Comparison of ENCODE assay signal across 6 cellular contexts in the genomic region with DNA sequence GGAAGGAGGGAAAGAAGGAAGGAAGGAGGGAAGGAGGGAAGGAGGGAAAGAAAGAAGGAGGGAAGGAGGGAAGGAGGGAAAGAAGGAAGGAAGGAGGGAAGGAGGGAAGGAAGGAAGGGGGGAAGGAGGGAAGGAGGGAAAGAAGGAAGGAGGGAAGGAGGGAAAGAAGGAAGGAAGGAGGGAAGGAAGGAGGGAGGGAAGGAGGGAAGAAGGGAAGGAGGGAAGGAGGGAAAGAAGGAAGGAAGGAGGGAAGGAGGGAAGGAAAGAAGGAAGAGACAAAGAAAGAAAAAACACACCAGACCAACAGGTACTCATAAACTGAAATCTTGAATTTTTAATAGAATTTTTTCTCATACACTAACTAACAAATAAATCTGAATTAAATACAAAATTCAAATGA. TPM values are rescaled to one million over a fixed set of nuclear protein-coding genes. Genes with fewer than 3 reads are reported as not detected.
"Had no signal": no experiment of that assay in that cellular context is flagged by ENCODE, and none has a peak within 500 bp of the region (broad histone marks: within the 10 kb centered on the region; RNA-seq: fewer than 3 reads in every experiment).

No MANE protein-coding gene starts in this region.

RNA-seq across cellular contexts. Expression of a gene that starts 11.4 kb away (rescaled TPM):
- total RNA-seq: M059J, PC-3, Peyer's patch, Right ventricle myocardium superior, SJSA1 had no signal
- polyA plus RNA-seq: SK-N-SH had no signal

RNA-seq across cellular contexts. Expression of a gene that starts 23.2 kb away (rescaled TPM):
- total RNA-seq: M059J, PC-3, Peyer's patch, Right ventricle myocardium superior, SJSA1 had no signal
- polyA plus RNA-seq: SK-N-SH had no signal

RNA-seq across cellular contexts. Expression of a gene that starts 30.8 kb away (rescaled TPM):
- total RNA-seq: M059J, PC-3, Peyer's patch, Right ventricle myocardium superior, SJSA1 had no signal
- polyA plus RNA-seq: SK-N-SH had no signal

RNA-seq across cellular contexts. Expression of a gene that starts 48.4 kb away (rescaled TPM):
- total RNA-seq: M059J, PC-3, Peyer's patch, Right ventricle myocardium superior, SJSA1 had no signal
- polyA plus RNA-seq: SK-N-SH had no signal

RNA-seq across cellular contexts. Expression of a gene that starts 58.1 kb away (rescaled TPM):
- total RNA-seq: M059J, PC-3, Peyer's patch, Right ventricle myocardium superior, SJSA1 had no signal
- polyA plus RNA-seq: SK-N-SH had no signal
